10 cellular contexts compared by ENCODE assay signal in the genomic region with DNA sequence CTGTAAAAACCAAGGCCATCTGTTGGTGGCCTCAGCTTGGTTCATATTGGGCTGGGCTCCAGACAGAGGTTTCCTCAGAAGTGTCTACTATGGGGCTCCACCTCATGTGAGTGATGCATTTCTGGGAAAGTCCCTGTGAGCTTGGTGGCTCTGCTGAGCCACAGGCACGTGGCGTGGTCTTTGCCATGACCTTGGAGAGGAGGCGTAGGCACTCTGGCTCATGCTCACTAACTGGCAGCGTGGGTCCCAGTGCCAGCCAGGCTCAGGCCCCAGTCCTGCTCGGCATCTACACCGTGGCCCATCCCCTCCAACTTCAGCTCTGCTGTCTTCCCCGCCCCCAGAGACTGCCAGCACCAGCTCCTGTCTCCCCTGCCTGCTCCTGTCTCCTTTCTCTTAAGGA. TPM values are rescaled to one million over a fixed set of nuclear protein-coding genes. Genes with fewer than 3 reads are reported as not detected.
DNase-seq lines count a peak whose midpoint lies in the region; ATAC-seq and TF ChIP-seq lines count a peak whose summit lies in the region.
"Had no signal": no experiment of that assay in that cellular context is flagged by ENCODE, and none has a peak within 500 bp of the region (broad histone marks: within the 10 kb centered on the region; RNA-seq: fewer than 3 reads in every experiment).

No MANE protein-coding gene starts in this region.

- H3K4me3 ChIP-seq in brain microvascular endothelial cell (ENCODE audit: low read depth, low read length): no peak overlapping the region

- no peaks in the 10 kb centered on the region for H3K36me3 ChIP-seq in brain microvascular endothelial cell (replicated peaks)

- H3K27me3 ChIP-seq in brain microvascular endothelial cell (replicated peaks): no peaks in the 10 kb centered on the region

- H3K4me3 Mint-ChIP-seq in T-helper 17 cell: no peak overlapping the region

- H3K27ac ChIP-seq in brain microvascular endothelial cell: no peak overlapping the region
- H3K27ac ChIP-seq: VCaP had no signal

- peak overlapping the region; percentile 88 for H3K27ac Mint-ChIP-seq in T-helper 17 cell

- ATAC-seq in T-helper 17 cell (peak; percentile 99), HG02678 (IDR thresholded peaks at IDR 0.05; ENCODE audit: unreplicated experiment) (no peak)

- DNase-seq in T-helper 17 cell (peak in 2 of 3 donors; percentile 37 to 44), myocyte (ENCODE audit: low read depth) (peak; percentile 89), NCI-H1694 (lab: John Stamatoyannopoulos, UW) (no peak), brain microvascular endothelial cell (no peak), Kasumi-1 (lab: John Stamatoyannopoulos, UW) (no peak)
- DNase-seq in activated effector memory CD4-positive, alpha-beta T cell treated with anti-CD3 and anti-CD28 coated beads, Interleukin-2, amount 50 U/mL, for 16 hours: peak; percentile 89
- peak; percentile 43 to 52 for DNase-seq in stimulated activated CD8-positive, alpha-beta memory T cell treated with anti-CD3 and anti-CD28 coated beads, Interleukin-7, amount 100 ng/mL, for 4 hours (ENCODE audit: low read depth in 2 of 2)
- DNase-seq: NCI-H1417 had no signal

- H3K36me3 Mint-ChIP-seq in T-helper 17 cell (ENCODE audit: low read depth): no peaks in the 10 kb centered on the region

- H3K27me3 Mint-ChIP-seq in T-helper 17 cell: no peaks in the 10 kb centered on the region

- in situ Hi-C loops in brain microvascular endothelial cell (cut with HindIII; ENCODE audit: low pct_ligation_motif_present, low sequenced_read_pairs): no loop called here

- H3K9me3 ChIP-seq in T-helper 17 cell (ENCODE audit: control insufficient read depth, low read length, poor library complexity, severe bottlenecking): no peaks in the 10 kb centered on the region

- peaks cover 13% of the 10 kb centered on the region for H3K4me1 Mint-ChIP-seq in T-helper 17 cell

- TF ChIP-seq CTCF in brain microvascular endothelial cell (IDR thresholded peaks at IDR 0.05; ENCODE audit: low read depth, low read length, missing control alignments): no peak

RNA-seq across cellular contexts. Expression of gene SMTNL2, which starts 10.6 kb away (rescaled TPM):
- total RNA-seq in T-helper 17 cell (not detected), myocyte (0.08 and 0.10 TPM in 2 replicates)
- polyA plus RNA-seq in myocyte (2012): not detected

RNA-seq across cellular contexts. Expression of gene GGT6, which starts 13.3 kb away (rescaled TPM):
- total RNA-seq in T-helper 17 cell (not detected), myocyte (not detected in 2 replicates)
- polyA plus RNA-seq in myocyte (2012): not detected

RNA-seq across cellular contexts. Expression of gene MYBBP1A, which starts 18.5 kb away (rescaled TPM):
- total RNA-seq in T-helper 17 cell (10 to 100 TPM; 63.8 to 64.4 TPM), myocyte (50.0 and 51.4 TPM in 2 replicates)
- 36.0 TPM for polyA plus RNA-seq in myocyte (2012)

Comparison
In these comparisons a context has a peak if more than half of its experiments do, and no peak if none do; other contexts are left out.
1. DNase-seq: peak in T-helper 17 cell (2 of 3), activated effector memory CD4-positive, alpha-beta T cell treated with anti-CD3 and anti-CD28 coated beads, Interleukin-2, amount 50 U/mL, for 16 hours (single experiment), myocyte (single experiment) and stimulated activated CD8-positive, alpha-beta memory T cell treated with anti-CD3 and anti-CD28 coated beads, Interleukin-7, amount 100 ng/mL, for 4 hours (2 of 2); none in NCI-H1694 (single experiment), brain microvascular endothelial cell (single experiment) and Kasumi-1 (0 of 2).